Comparison of ENCODE assay signal across 4 cellular contexts in genomic region chr13:19062019-19062646, GRCh38.
"Had no signal": no experiment of that assay in that cellular context is flagged by ENCODE, and none has a peak within 500 bp of the region (broad histone marks: within the 10 kb centered on the region; RNA-seq: fewer than 3 reads in every experiment).

No MANE protein-coding gene starts in this region.

- ATAC-seq: GM23338, HepG2 had no signal

- DNase-seq: H9, HCEC 1CT had no signal
